32 cellular contexts compared by ENCODE assay signal in the genomic region with DNA sequence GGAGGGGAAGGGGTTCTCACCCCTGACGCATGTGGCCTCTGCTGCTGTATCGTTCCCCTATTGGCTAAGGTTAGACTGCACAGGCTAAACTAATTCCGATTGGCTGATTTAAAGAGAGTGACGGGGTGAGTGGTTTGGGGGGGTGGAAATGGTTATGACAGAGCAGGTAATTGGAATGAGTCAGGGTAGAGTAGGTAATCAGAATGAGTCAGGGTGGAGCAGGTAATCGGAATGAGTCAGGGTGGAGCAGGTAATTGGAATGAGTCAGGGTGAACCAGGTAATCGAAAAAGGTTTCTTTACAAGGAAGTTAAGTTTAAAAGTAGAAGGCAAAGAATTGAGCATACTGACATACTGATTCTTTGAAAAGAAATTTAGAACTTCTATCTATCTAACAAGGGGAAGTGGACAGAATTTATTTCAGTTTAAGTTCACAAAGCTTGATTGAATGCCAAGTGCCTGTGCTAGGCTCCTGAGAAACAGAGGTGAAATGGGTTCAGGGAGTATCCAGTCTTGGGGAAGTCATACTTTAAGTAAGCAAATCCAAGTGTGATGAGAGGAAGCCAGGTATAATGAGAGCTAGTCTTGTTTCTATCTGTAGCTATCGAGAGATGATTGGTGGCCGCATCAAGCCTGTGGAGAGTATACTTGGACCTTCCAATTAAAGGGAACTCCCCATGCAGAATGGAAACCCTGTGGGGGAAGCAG. TPM values are rescaled to one million over a fixed set of nuclear protein-coding genes. Genes with fewer than 3 reads are reported as not detected.
DNase-seq lines count a peak whose midpoint lies in the region; ATAC-seq and TF ChIP-seq lines count a peak whose summit lies in the region.
"Had no signal": no experiment of that assay in that cellular context is flagged by ENCODE, and none has a peak within 500 bp of the region (broad histone marks: within the 10 kb centered on the region; RNA-seq: fewer than 3 reads in every experiment).

No MANE protein-coding gene starts in this region.

- H3K4me3 Mint-ChIP-seq in activated T-cell treated with anti-CD3 and anti-CD28 coated beads, Interleukin-2, amount 50 U/mL, for 72 hours: no peak overlapping the region
- H3K4me3 Mint-ChIP-seq: central memory CD8-positive, alpha-beta T cell; dendritic cell treated with granulocyte-macrophage colony-stimulating factor and Interleukin-4, amounts not matched to agents 40 ng/mL and 50 ng/mL, for 4 days; nephron progenitor cell; T-helper 1 cell treated with Interleukin-12 subunit alpha and Interleukin-12 subunit beta and Interleukin-4 antibody, amounts not matched to agents 30 μg/mL and 1 μg/mL, for 36 hours had no signal

- no peaks in the 10 kb centered on the region for H3K4me1 Mint-ChIP-seq in activated T-cell treated with anti-CD3 and anti-CD28 coated beads, Interleukin-2, amount 50 U/mL, for 72 hours (ENCODE audit: low read depth)
- H3K4me1 Mint-ChIP-seq: central memory CD8-positive, alpha-beta T cell; nephron progenitor cell had no signal

- H3K27ac ChIP-seq in esophagus squamous epithelium (peak overlapping the region; percentile 8 to 73 (median 54)), smooth muscle cell (ENCODE audit: low read depth) (peak overlapping the region; percentile 80), SK-N-SH (ENCODE audit: low read depth in 2 of 2, low read length in 1 of 2) (no peak overlapping the region)
- H3K27ac ChIP-seq: gastrocnemius medialis, SK-N-MC had no signal

- H3F3A ChIP-seq in smooth muscle cell (ENCODE audit: low read depth) (no peaks in the 10 kb centered on the region), SK-N-SH (replicated peaks; ENCODE audit: insufficient read depth) (peaks cover 3% of the 10 kb centered on the region)

- peaks cover 24% of the 10 kb centered on the region for H3K27me3 Mint-ChIP-seq in activated T-cell treated with anti-CD3 and anti-CD28 coated beads, Interleukin-2, amount 50 U/mL, for 72 hours (ENCODE audit: low read depth)

- no peak for TF ChIP-seq POLR2A in esophagus squamous epithelium (IDR thresholded peaks at IDR 0.05)

- no peak for TF ChIP-seq RAD21 in SK-N-SH (IDR thresholded peaks at IDR 0.05; ENCODE audit: low read length)

- H3K27me3 ChIP-seq in esophagus squamous epithelium: no peaks in the 10 kb centered on the region
- H3K27me3 ChIP-seq in smooth muscle cell (ENCODE audit: low read depth): no peaks in the 10 kb centered on the region
- no peaks in the 10 kb centered on the region for H3K27me3 ChIP-seq in SK-N-SH (ENCODE audit: insufficient read depth)
- H3K27me3 ChIP-seq: gastrocnemius medialis had no signal

- CTCF ChIA-PET in SK-N-SH (lab: Yijun Ruan, JAX): no interaction called here

- TF ChIP-seq EP300 in SK-N-SH (IDR thresholded peaks at IDR 0.05; ENCODE audit: borderline replicate concordance in 1 of 2, low read depth in 1 of 2, low read length in 1 of 2): no peak

- H3K4me3 ChIP-seq in esophagus squamous epithelium (no peak overlapping the region), smooth muscle cell (no peak overlapping the region), SK-N-SH (ENCODE audit: low read depth in 2 of 2, low read length in 1 of 2) (no peak overlapping the region)
- H3K4me3 ChIP-seq: A549, gastrocnemius medialis, SK-N-MC, skin epidermis had no signal

- WGBS in esophagus squamous epithelium, 2 donors: 55 to 57% methylated on average over 6 to 8 of the region's 8 CpGs
- WGBS in smooth muscle cell (ENCODE audit: low lambda C conversion rate): 90% methylated on average over 8 of the region's 8 CpGs
- WGBS in SK-N-SH (ENCODE audit: low lambda C conversion rate): 86% methylated on average over 8 of the region's 8 CpGs

- no peaks in the 10 kb centered on the region for H4K20me1 ChIP-seq in smooth muscle cell (ENCODE audit: low read depth)
- H4K20me1 ChIP-seq in SK-N-SH (ENCODE audit: insufficient read depth): no peaks in the 10 kb centered on the region

- H3K9me3 Mint-ChIP-seq in activated T-cell treated with anti-CD3 and anti-CD28 coated beads, Interleukin-2, amount 50 U/mL, for 72 hours: no peaks in the 10 kb centered on the region
- H3K9me3 Mint-ChIP-seq: central memory CD8-positive, alpha-beta T cell; T-helper 1 cell treated with Interleukin-12 subunit alpha and Interleukin-12 subunit beta and Interleukin-4 antibody, amounts not matched to agents 30 μg/mL and 1 μg/mL, for 36 hours had no signal

- H3K9ac ChIP-seq in smooth muscle cell (ENCODE audit: low read depth): no peak overlapping the region
- H3K9ac ChIP-seq in SK-N-SH: no peak overlapping the region

- peak in 1 of 2 donors; percentile 2 for DNase-seq in activated T-cell treated with anti-CD3 and anti-CD28 coated beads, Interleukin-2, amount 50 U/mL, for 72 hours
- DNase-seq in activated T-cell treated with anti-CD3 and anti-CD28 coated beads for 4 hours: no peak
- peak; percentile 46 for DNase-seq in SW480 (ENCODE audit: low spot score)
- no peak for DNase-seq in esophagus squamous epithelium (lab: John Stamatoyannopoulos, UW)
- no peak for DNase-seq in smooth muscle cell (lab: John Stamatoyannopoulos, UW; ENCODE audit: unreplicated experiment)
- DNase-seq in NCI-H187 treated with DMSO at 0.1 percent for 48 hours (lab: John Stamatoyannopoulos, UW): no peak
- DNase-seq in SK-N-SH: no peak
- DNase-seq: activated CD4-positive, CD25-positive, alpha-beta regulatory T cell treated with anti-CD3 and anti-CD28 coated beads, Interleukin-2, amount 50 U/mL, for 72 hours; activated T-cell treated with anti-CD3 and anti-CD28 coated beads, Interleukin-2, amount 50 U/mL, for 1 hour; DMS79; gastrocnemius medialis; hippocampal formation; left cardiac atrium; NCI-H1105 treated with DMSO at 0.1 percent for 48 hours; NCI-H2081; NCI-H524 treated with DMSO at 0.1 percent for 48 hours; nephron progenitor cell; OCI-M1; stimulated activated naive CD8-positive, alpha-beta T cell treated with anti-CD3 and anti-CD28 coated beads, Interleukin-15, Interleukin-2, amounts not matched to agents 100 U/mL and 50 U/mL, for 24 hours had no signal

- POLR2A ChIA-PET in SK-N-SH (lab: Yijun Ruan, JAX): no interaction called here

- TF ChIP-seq CTCF in esophagus squamous epithelium (IDR thresholded peaks at IDR 0.05) (no peak), smooth muscle cell (IDR thresholded peaks at IDR 0.05; ENCODE audit: borderline replicate concordance, insufficient read depth, poor library complexity, severe bottlenecking) (no peak), SK-N-SH (IDR thresholded peaks at IDR 0.05) (no peak)

- intact Hi-C loops in esophagus squamous epithelium (cut with DNase I): no loop called here

- H3K9me2 ChIP-seq in SK-N-SH: no peaks in the 10 kb centered on the region

- H3K4me2 ChIP-seq in smooth muscle cell (no peak overlapping the region), SK-N-SH (no peak overlapping the region)
- H3K4me2 ChIP-seq: A549 had no signal

- no peak overlapping the region for H3K27ac Mint-ChIP-seq in activated T-cell treated with anti-CD3 and anti-CD28 coated beads, Interleukin-2, amount 50 U/mL, for 72 hours
- H3K27ac Mint-ChIP-seq: dendritic cell treated with granulocyte-macrophage colony-stimulating factor and Interleukin-4, amounts not matched to agents 40 ng/mL and 50 ng/mL, for 4 days; nephron progenitor cell; T-helper 1 cell treated with Interleukin-12 subunit alpha and Interleukin-12 subunit beta and Interleukin-4 antibody, amounts not matched to agents 30 μg/mL and 1 μg/mL, for 36 hours had no signal

- no peaks in the 10 kb centered on the region for H3K36me3 ChIP-seq in esophagus squamous epithelium
- H3K36me3 ChIP-seq in smooth muscle cell (ENCODE audit: low read depth): no peaks in the 10 kb centered on the region
- peaks cover 16 to 50% of the 10 kb centered on the region in 2 experiments for H3K36me3 ChIP-seq in SK-N-SH (replicated peaks in 1 of 2; ENCODE audit: control insufficient read depth in 1 of 2, insufficient read depth in 2 of 2, low read length in 1 of 2)
- H3K36me3 ChIP-seq: gastrocnemius medialis had no signal

- H2AFZ ChIP-seq in smooth muscle cell (ENCODE audit: low read depth): no peak overlapping the region
- no peak overlapping the region for H2AFZ ChIP-seq in SK-N-SH (ENCODE audit: low read depth)

- H3K79me2 ChIP-seq in smooth muscle cell (ENCODE audit: low read depth) (no peaks in the 10 kb centered on the region), SK-N-SH (ENCODE audit: insufficient read depth) (no peaks in the 10 kb centered on the region; the same call in 1 of the 2 replicates)

- no peaks in the 10 kb centered on the region for H3K36me3 Mint-ChIP-seq in activated T-cell treated with anti-CD3 and anti-CD28 coated beads, Interleukin-2, amount 50 U/mL, for 72 hours (ENCODE audit: insufficient read depth in 2 of 2)

- H3K4me1 ChIP-seq in esophagus squamous epithelium (peaks cover 0 to 9% (median 0%) of the 10 kb centered on the region in 3 donors), smooth muscle cell (ENCODE audit: low read depth) (no peaks in the 10 kb centered on the region), SK-N-SH (ENCODE audit: control insufficient read depth in 1 of 2, insufficient read depth in 2 of 2, low read depth in 1 of 2, low read length in 1 of 2) (peaks cover 0 to 2% of the 10 kb centered on the region in 2 experiments; a peak in 1 of 4 replicates)
- H3K4me1 ChIP-seq: gastrocnemius medialis had no signal

- H3K9me3 ChIP-seq in esophagus squamous epithelium (no peaks in the 10 kb centered on the region), smooth muscle cell (replicated peaks; ENCODE audit: low read depth) (no peaks in the 10 kb centered on the region), SK-N-SH (no peaks in the 10 kb centered on the region)
- H3K9me3 ChIP-seq: gastrocnemius medialis had no signal

- peak; percentile 13 to 42 for ATAC-seq in activated T-cell treated with anti-CD3 and anti-CD28 coated beads, Interleukin-2, amount 50 U/mL, for 72 hours (replicated peaks in 1 of 2)
- no peak for ATAC-seq in GM21381 (IDR thresholded peaks at IDR 0.05; ENCODE audit: unreplicated experiment)
- ATAC-seq: gastrocnemius medialis; left cardiac atrium; stimulated activated naive CD8-positive, alpha-beta T cell treated with anti-CD3 and anti-CD28 coated beads, Interleukin-15, Interleukin-2, amounts not matched to agents 100 U/mL and 50 U/mL, for 24 hours had no signal

TF ChIP-seq in SK-N-SH, 30 proteins besides CTCF, POLR2A, EP300 and RAD21 (continues in another document):
- TF ChIP-seq YY1 (IDR thresholded peaks at IDR 0.05; ENCODE audit: low read depth) (no peak), FOXJ3 (CRISPR knock-in tag; IDR thresholded peaks at IDR 0.05) (no peak)

RNA-seq across cellular contexts. Expression of gene C11orf91, which starts 58.0 kb away (rescaled TPM):
- total RNA-seq in activated T-cell treated with anti-CD3 and anti-CD28 coated beads, Interleukin-2, amount 50 U/mL, for 72 hours: not detected
- total RNA-seq in esophagus squamous epithelium (not detected), smooth muscle cell (not detected in 2 replicates)
- polyA plus RNA-seq in smooth muscle cell (0.57 and 0.91 TPM in 2 replicates), SK-N-SH (2012; rRNA removed) (0.10 and 0.15 TPM in 2 replicates)
- polyA plus RNA-seq in SK-N-SH (2012; cell fraction: cytosol; rRNA removed): 0.12 and 0.14 TPM in 2 replicates
- 0.14 and 0.45 TPM in 2 replicates for polyA plus RNA-seq in SK-N-SH (2012; cell fraction: nucleus; rRNA removed)
- total RNA-seq: activated CD8-positive, alpha-beta memory T cell treated with anti-CD3 and anti-CD28 coated beads for 36 hours; gastrocnemius medialis; H1; M059J; osteoblast; temporal lobe; urinary bladder had no signal
- polyA plus RNA-seq: H1, urinary bladder had no signal

Comparison
In these comparisons a context has a peak if more than half of its experiments do, and no peak if none do; other contexts are left out.
1. H3K27ac ChIP-seq: peak in esophagus squamous epithelium (4 of 4) and smooth muscle cell (single experiment); none in SK-N-SH (0 of 2).